In the genomic region with DNA sequence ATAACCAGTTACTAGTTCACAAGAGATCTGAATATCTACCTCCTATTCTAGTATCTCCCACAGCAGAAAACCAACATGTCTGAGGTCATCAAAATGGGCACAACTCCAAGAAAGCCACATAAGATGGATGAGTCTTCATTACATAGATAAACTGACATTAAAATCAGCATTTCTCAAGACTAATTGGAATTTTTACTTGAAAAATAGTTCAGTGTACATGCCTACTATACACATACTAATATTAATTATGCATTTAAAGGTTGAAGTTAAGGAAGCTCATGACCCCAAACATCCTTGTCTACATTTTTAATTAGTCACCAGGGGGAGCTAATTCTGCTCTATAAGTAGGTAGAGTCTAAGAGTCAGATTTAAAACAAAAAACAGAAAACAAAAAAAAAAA, we compare ENCODE assay signal across 10 cellular contexts. TPM values are rescaled to one million over a fixed set of nuclear protein-coding genes. Genes with fewer than 3 reads are reported as not detected.
DNase-seq lines count a peak whose midpoint lies in the region; TF ChIP-seq lines count a peak whose summit lies in the region.
"Had no signal": no experiment of that assay in that cellular context is flagged by ENCODE, and none has a peak within 500 bp of the region (broad histone marks: within the 10 kb centered on the region; RNA-seq: fewer than 3 reads in every experiment).

No MANE protein-coding gene starts in this region.

- H2BK5ac ChIP-seq in mesenchymal stem cell (ENCODE audit: low read depth, low read length, poor library complexity, severe bottlenecking) = no peak overlapping the region

- H3K18ac ChIP-seq in mesenchymal stem cell (ENCODE audit: low read depth in 1 of 2, low read length in 2 of 2) = no peak overlapping the region

- no peak overlapping the region for H3K14ac ChIP-seq in mesenchymal stem cell (ENCODE audit: low read length in 2 of 2)

- no peak overlapping the region for H2BK120ac ChIP-seq in mesenchymal stem cell (ENCODE audit: low read depth, low read length)

- no peak overlapping the region for H3K4ac ChIP-seq in mesenchymal stem cell (ENCODE audit: low read depth in 1 of 2, low read length in 2 of 2)

- H3K9me3 ChIP-seq in adrenal gland (replicated peaks in 1 of 3) (no peaks in the 10 kb centered on the region), mesenchymal stem cell (ENCODE audit: control insufficient read depth, low read length) (no peaks in the 10 kb centered on the region), prostate gland (no peaks in the 10 kb centered on the region)
- H3K9me3 ChIP-seq: tibial nerve had no signal

- no peak overlapping the region for H2BK15ac ChIP-seq in mesenchymal stem cell (ENCODE audit: low read depth, poor library complexity, severe bottlenecking)

- no peak overlapping the region for H4K8ac ChIP-seq in mesenchymal stem cell (ENCODE audit: low read length)

- H3K9ac ChIP-seq in mesenchymal stem cell (ENCODE audit: low read length) = no peak overlapping the region

- DNase-seq in Daoy (ENCODE audit: low read depth) (peak; percentile 74), LHCN-M2 (ENCODE audit: low read depth) (peak; percentile 81), adrenal gland (peak in 5 of 7 donors; percentile 24 to 46 (median 33)), mesenchymal stem cell (peak; percentile 71), NOMO-1 (lab: John Stamatoyannopoulos, UW; ENCODE audit: unreplicated experiment in 2 of 2) (no peak), prostate gland (ENCODE audit: low spot score) (no peak), NK-92 (lab: John Stamatoyannopoulos, UW; ENCODE audit: unreplicated experiment) (no peak), lower leg skin (ENCODE audit: low spot score in 2 of 2) (no peak)

- no peak overlapping the region for H3K4me2 ChIP-seq in mesenchymal stem cell (ENCODE audit: low read length, poor library complexity, severe bottlenecking)

- TF ChIP-seq POLR2A in adrenal gland (IDR thresholded peaks at IDR 0.05) (no peak), prostate gland (IDR thresholded peaks at IDR 0.05) (no peak), lower leg skin (IDR thresholded peaks at IDR 0.05) (no peak)

- H2AFZ ChIP-seq in mesenchymal stem cell (ENCODE audit: low read depth, low read length) = no peak overlapping the region

- peaks cover 23% of the 10 kb centered on the region for H3K79me1 ChIP-seq in mesenchymal stem cell (replicated peaks; ENCODE audit: low read length, poor library complexity, severe bottlenecking)

- no peak overlapping the region for H2AK5ac ChIP-seq in mesenchymal stem cell (ENCODE audit: low read length, severe bottlenecking)

- peak in 3 of 6 experiments; percentile 28 to 38 (median 32) for TF ChIP-seq CTCF in adrenal gland (IDR thresholded peaks at IDR 0.05)
- no peak for TF ChIP-seq CTCF in prostate gland (IDR thresholded peaks at IDR 0.05)
- no peak for TF ChIP-seq CTCF in lower leg skin (IDR thresholded peaks at IDR 0.05)

- H3K4me1 ChIP-seq in adrenal gland (replicated peaks in 1 of 2) = peaks cover 3 to 10% of the 10 kb centered on the region in 2 donors
- H3K4me1 ChIP-seq in mesenchymal stem cell (ENCODE audit: control insufficient read depth, insufficient read depth, low read depth, low read length) = no peaks in the 10 kb centered on the region
- H3K4me1 ChIP-seq in prostate gland (replicated peaks) = no peaks in the 10 kb centered on the region

- no peak overlapping the region for H3K23ac ChIP-seq in mesenchymal stem cell (ENCODE audit: low read length in 2 of 2)

- H4K91ac ChIP-seq in mesenchymal stem cell (ENCODE audit: low read length) = no peak overlapping the region

- H3K27me3 ChIP-seq in adrenal gland = no peaks in the 10 kb centered on the region
- no peaks in the 10 kb centered on the region for H3K27me3 ChIP-seq in mesenchymal stem cell (ENCODE audit: control insufficient read depth in 1 of 2, insufficient read depth in 1 of 2, low read length in 2 of 2)
- H3K27me3 ChIP-seq in prostate gland (replicated peaks; ENCODE audit: insufficient read depth) = no peaks in the 10 kb centered on the region
- H3K27me3 ChIP-seq: tibial nerve had no signal

- H3K4me3 ChIP-seq in adrenal gland = no peak overlapping the region
- no peak overlapping the region for H3K4me3 ChIP-seq in mesenchymal stem cell (ENCODE audit: insufficient read depth in 1 of 2, low read depth in 1 of 2, low read length in 2 of 2)
- H3K4me3 ChIP-seq in prostate gland = no peak overlapping the region
- H3K4me3 ChIP-seq in lower leg skin (ENCODE audit: low read depth, poor library complexity, severe bottlenecking) = no peak overlapping the region
- H3K4me3 ChIP-seq: lung, tibial nerve had no signal

- intact Hi-C loops in adrenal gland (cut with DNase I) (no loop called here), prostate gland (cut with DNase I) (no loop called here), lower leg skin (cut with DNase I; ENCODE audit: low total_unique reads) (no loop called here)

- no peak overlapping the region for H2BK12ac ChIP-seq in mesenchymal stem cell (ENCODE audit: low read length in 2 of 2)

- H3K27ac ChIP-seq in adrenal gland = no peak overlapping the region
- no peak overlapping the region for H3K27ac ChIP-seq in mesenchymal stem cell (ENCODE audit: low read length, poor library complexity, severe bottlenecking)
- H3K27ac ChIP-seq in prostate gland = no peak overlapping the region
- H3K27ac ChIP-seq: tibial nerve had no signal

- no peaks in the 10 kb centered on the region for H3K36me3 ChIP-seq in adrenal gland (replicated peaks in 1 of 2)
- H3K36me3 ChIP-seq in mesenchymal stem cell (ENCODE audit: control insufficient read depth in 1 of 2, insufficient read depth in 2 of 2, low read depth in 1 of 2, low read length in 2 of 2) = peaks cover 0 to 5% of the 10 kb centered on the region in 2 experiments
- no peaks in the 10 kb centered on the region for H3K36me3 ChIP-seq in prostate gland
- H3K36me3 ChIP-seq: tibial nerve had no signal

RNA-seq across cellular contexts. Expression of gene ZNF521, which starts 41.9 kb away (rescaled TPM):
- 8.5 and 10.7 TPM in 2 replicates for total RNA-seq in Daoy (2014; rRNA removed; shearing (Covaris generic))
- total RNA-seq in LHCN-M2 (2014; rRNA removed) (10.6 and 19.7 TPM in 2 replicates), adrenal gland (100 to 1,000 TPM in 1 of 8 donors, 10 to 100 TPM in 7; 22.5 to 270 (median 49.1) TPM), prostate gland (10 to 100 TPM; 12.7 to 41.5 TPM), lower leg skin (10 to 100 TPM in 1 of 4 donors, 1 to 10 TPM in 3; 4.7 to 15.4 (median 7.7) TPM)
- 5.3 TPM for polyA plus RNA-seq in LHCN-M2 (2012)
- polyA plus RNA-seq in adrenal gland = 10 to 100 TPM in 1 of 3 donors, 1 to 10 TPM in 2; 3.7 to 15.9 (median 6.2) TPM
- 21.6 TPM for polyA plus RNA-seq in mesenchymal stem cell (2013, experiment 1 of 2)
- 22.0 TPM for polyA plus RNA-seq in mesenchymal stem cell (2013, experiment 2 of 2)

Comparison
In these comparisons a context has a peak if more than half of its experiments do, and no peak if none do; other contexts are left out.
1. DNase-seq: peak in Daoy (single experiment), LHCN-M2 (single experiment), adrenal gland (5 of 7) and mesenchymal stem cell (single experiment); none in NOMO-1 (0 of 2), prostate gland (single experiment), NK-92 (single experiment) and lower leg skin (0 of 2).